ENCODE assay signal across 8 cellular contexts in genomic region chr1:6359568-6360496, GRCh38. TPM values are rescaled to one million over a fixed set of nuclear protein-coding genes. Genes with fewer than 3 reads are reported as not detected.
DNase-seq lines count a peak whose midpoint lies in the region; FAIRE-seq and TF ChIP-seq lines count a peak whose summit lies in the region.

No MANE protein-coding gene starts in this region.

- intact Hi-C loops in lower leg skin (cut with DNase I; ENCODE audit: low total_unique reads): no loop called here

- TF ChIP-seq POLR2A in GM12891 (IDR thresholded peaks at IDR 0.05; ENCODE audit: low read depth, low read length) (no peak), NB4 (IDR thresholded peaks at IDR 0.05; ENCODE audit: extremely low read depth, insufficient read length) (no peak), lower leg skin (IDR thresholded peaks at IDR 0.05) (no peak)

- TF ChIP-seq CTCF in NB4 (IDR thresholded peaks at IDR 0.05; ENCODE audit: low read depth, low read length) (no peak), lower leg skin (IDR thresholded peaks at IDR 0.05) (no peak)

- 46 to 54% methylated on average over 13 to 16 of the region's 17 CpGs for WGBS in lower leg skin, 2 donors

- DNase-seq in GM12891 (ENCODE audit: insufficient read length, low spot score) (peak; percentile 71), HCEC 1CT (peak; percentile 32), NB4 (ENCODE audit: low read depth) (peak; percentile 70), activated T-helper 1 cell treated with Interleukin-2 at 50 U/mL for 16 hours (ENCODE audit: low read depth) (peak; percentile 22), germinal center (ENCODE audit: low spot score) (peak; percentile 33), retina (peak; percentile 41), cerebellar nuclear complex (lab: John Stamatoyannopoulos, UW) (no peak), lower leg skin (ENCODE audit: low spot score in 2 of 2) (no peak)

- peak; percentile 80 for FAIRE-seq in GM12891 (lab: Jason Lieb, UNC)

- H3K4me3 ChIP-seq in NB4 (ENCODE audit: low read depth, low read length) (no peak overlapping the region), lower leg skin (ENCODE audit: low read depth, poor library complexity, severe bottlenecking) (no peak overlapping the region)

TF ChIP-seq in GM12891, 5 proteins besides CTCF, POLR2A, EP300 and RAD21:
- no peak for TF ChIP-seq POU2F2 (IDR thresholded peaks at IDR 0.05; ENCODE audit: low read depth, low read length)
- TF ChIP-seq POLR2AphosphoS5 (IDR thresholded peaks at IDR 0.05; ENCODE audit: low read depth, low read length): no peak
- no peak for TF ChIP-seq PAX5 (IDR thresholded peaks at IDR 0.05; ENCODE audit: insufficient read depth, low read length, severe bottlenecking)
- no peak; the same call in 1 of the 2 replicates for TF ChIP-seq TAF1 (IDR thresholded peaks at IDR 0.05; ENCODE audit: low read depth, low read length)
- no peak for TF ChIP-seq SPI1 (IDR thresholded peaks at IDR 0.05; ENCODE audit: low read depth, low read length)
TF ChIP-seq in GM12891: peak in this region for 0.

RNA-seq across cellular contexts. Expression of gene ACOT7, which starts 33.7 kb away (rescaled TPM):
- polyA plus RNA-seq in GM12891 (2012; ENCODE audit: low read depth, missing spikeins): 61.5 TPM
- total RNA-seq in lower leg skin: 10 to 100 TPM; 21.1 to 27.7 (median 24.6) TPM

RNA-seq across cellular contexts. Expression of gene HES2, which starts 59.9 kb away (rescaled TPM):
- polyA plus RNA-seq in GM12891 (2012; ENCODE audit: low read depth, missing spikeins): 0.85 TPM
- 10 to 100 TPM; 15.4 to 47.7 (median 35.8) TPM for total RNA-seq in lower leg skin

Comparison
In these comparisons a context has a peak if more than half of its experiments do, and no peak if none do; other contexts are left out.
1. DNase-seq: peak in GM12891 (single experiment), HCEC 1CT (single experiment), NB4 (single experiment), activated T-helper 1 cell treated with Interleukin-2 at 50 U/mL for 16 hours (single experiment), germinal center (single experiment) and retina (single experiment); none in cerebellar nuclear complex (0 of 2) and lower leg skin (0 of 2).